ENCODE assay signal across 19 cellular contexts in genomic region chr1:174112489-174113162, GRCh38.
"Had no signal": no experiment of that assay in that cellular context is flagged by ENCODE, and none has a peak within 500 bp of the region (broad histone marks: within the 10 kb centered on the region; RNA-seq: fewer than 3 reads in every experiment).

No MANE protein-coding gene starts in this region.

- H3K36me3 ChIP-seq: brain microvascular endothelial cell, lower lobe of right lung, tibial artery had no signal

- DNase-seq: activated CD4-positive, alpha-beta T cell treated with anti-CD3 and anti-CD28 coated beads, Interleukin-2, amount 50 U/mL, for 1 hour; activated CD4-positive, CD25-positive, alpha-beta regulatory T cell treated with anti-CD3 and anti-CD28 coated beads, Interleukin-2, amount 50 U/mL, for 72 hours; activated CD8-positive, alpha-beta memory T cell treated with anti-CD3 and anti-CD28 coated beads for 24 hours; activated CD8-positive, alpha-beta memory T cell treated with anti-CD3 and anti-CD28 coated beads, Interleukin-2, amount 50 U/mL, for 48 hours; activated effector memory CD4-positive, alpha-beta T cell treated with anti-CD3 and anti-CD28 coated beads, Interleukin-2, amount 50 U/mL, for 16 hours; activated naive CD4-positive, alpha-beta T cell treated with anti-CD3 and anti-CD28 coated beads, Interleukin-2, amount 50 U/mL, for 16 hours; activated T-cell treated with anti-CD3 and anti-CD28 coated beads, Interleukin-2, amount 50 U/mL, for 48 hours; aorta; brain microvascular endothelial cell; effector CD4-positive, alpha-beta T cell; foreskin fibroblast; left cardiac atrium; lower lobe of right lung; natural killer cell; stimulated activated CD4-positive, alpha-beta T cell treated with anti-CD3 and anti-CD28 coated beads, Interleukin-12 subunit alpha, Interleukin-12 subunit beta, amount 100 ng/mL, for 4 hours; stimulated activated CD4-positive, alpha-beta T cell treated with anti-CD3 and anti-CD28 coated beads, Interleukin-1b, Interleukin-23, amount 100 ng/mL, for 48 hours; stimulated activated naive CD4-positive, alpha-beta T cell treated with Interleukin-2 at 50 U/mL for 16 hours; tibial artery had no signal

- H3K27me3 ChIP-seq: brain microvascular endothelial cell, hepatocyte, tibial artery had no signal

- H3K4me1 ChIP-seq: lower lobe of right lung had no signal

- H3K4me3 ChIP-seq: hepatocyte, lower lobe of right lung, tibial artery had no signal

- H3K27ac ChIP-seq: brain microvascular endothelial cell, hepatocyte, lower lobe of right lung, tibial artery had no signal

- ATAC-seq: lower lobe of right lung, natural killer cell had no signal

- H3K9me3 ChIP-seq: lower lobe of right lung, tibial artery had no signal
